8 cellular contexts compared by ENCODE assay signal in genomic region chr1:21325731-21326387, GRCh38. TPM values are rescaled to one million over a fixed set of nuclear protein-coding genes. Genes with fewer than 3 reads are reported as not detected.
DNase-seq lines count a peak whose midpoint lies in the region; ATAC-seq, FAIRE-seq and TF ChIP-seq lines count a peak whose summit lies in the region.

No MANE protein-coding gene starts in this region.

- POLR2A ChIA-PET in CD8-positive, alpha-beta memory T cell (lab: Charles Lee): interaction anchor here (1.5 to 3.7 kb wide), 5 partner anchors 8 to 33 kb away, joined by 4 to 14 read pairs (median 8); no protein-coding TSS in a partner anchor
- POLR2A ChIA-PET in activated B cell treated with CpG ODN at 0.5 μM for 24 hours (lab: Charles Lee): interaction anchor here (0.5 to 7.1 kb wide), 12 partner anchors 10 to 72 kb away, joined by 3 to 313 read pairs (median 6); partner anchors contain the start of gene ECE1

- H3K4me1 Mint-ChIP-seq in CD8-positive, alpha-beta memory T cell: peaks cover 54 to 81% (median 78%) of the 10 kb centered on the region in 3 donors
- peaks cover 87% of the 10 kb centered on the region for H3K4me1 Mint-ChIP-seq in activated B cell treated with CpG ODN at 0.5 μM for 24 hours

- H3K4me3 ChIP-seq in CD8-positive, alpha-beta memory T cell (ENCODE audit: low read length): peak overlapping the region; percentile 16

- H3K9me3 ChIP-seq in CD8-positive, alpha-beta memory T cell (ENCODE audit: low read length): no peaks in the 10 kb centered on the region

- intact Hi-C loops in activated B cell treated with CpG ODN at 0.5 μM for 24 hours (cut with micrococcal nuclease): loop anchor here (1.0 kb wide), 3 partner anchors 8 to 32 kb away; no protein-coding TSS in a partner anchor
- intact Hi-C loops in head of caudate nucleus (cut with DNase I): no loop called here

- no peak for TF ChIP-seq CTCF in activated B cell treated with CpG ODN at 0.5 μM for 24 hours (IDR thresholded peaks at IDR 0.05)

- no peak overlapping the region for H3K27ac ChIP-seq in CD8-positive, alpha-beta memory T cell (ENCODE audit: low read depth, low read length)

- H3K27ac Mint-ChIP-seq in CD8-positive, alpha-beta memory T cell: peak overlapping the region; percentile 82 to 95 (median 91)
- peak overlapping the region; percentile 90 for H3K27ac Mint-ChIP-seq in activated B cell treated with CpG ODN at 0.5 μM for 24 hours

- CTCF ChIA-PET in CD8-positive, alpha-beta memory T cell (lab: Charles Lee): interaction anchor here (0.9 to 3.1 kb wide), 5 partner anchors 8 to 71 kb away, joined by 3 to 20 read pairs (median 15); partner anchors contain the start of gene ECE1
- CTCF ChIA-PET in activated B cell treated with CpG ODN at 0.5 μM for 24 hours (lab: Charles Lee): interaction anchor here (0.6 to 4.2 kb wide), 9 partner anchors 9 to 55 kb away, joined by 3 to 22 read pairs (median 5); partner anchors contain the start of gene ECE1

- ATAC-seq in activated B cell treated with CpG ODN at 0.5 μM for 24 hours (ENCODE audit: low read depth): no peak
- ATAC-seq in esophagus mucosa: no peak

- no peaks in the 10 kb centered on the region for H3K27me3 ChIP-seq in CD8-positive, alpha-beta memory T cell (ENCODE audit: insufficient read depth, low read length, poor library complexity, severe bottlenecking)

- no peaks in the 10 kb centered on the region for H3K36me3 ChIP-seq in CD8-positive, alpha-beta memory T cell (ENCODE audit: insufficient read depth, low read length)

- no peaks in the 10 kb centered on the region for H3K27me3 Mint-ChIP-seq in CD8-positive, alpha-beta memory T cell
- no peaks in the 10 kb centered on the region for H3K27me3 Mint-ChIP-seq in activated B cell treated with CpG ODN at 0.5 μM for 24 hours

- no peak for DNase-seq in CD8-positive, alpha-beta memory T cell
- DNase-seq in activated B cell treated with CpG ODN at 0.5 μM for 24 hours (no peak), head of caudate nucleus (peak in 38 of 42 donors; percentile 48 to 90 (median 72)), putamen (ENCODE audit: low spot score) (peak; percentile 73), middle frontal gyrus (ENCODE audit: extremely low spot score, low spot score) (no peak), iPS-NIHi7 (ENCODE audit: extremely low spot score) (no peak), GM19239 (ENCODE audit: insufficient read length, low spot score) (no peak)

- H3K9me3 Mint-ChIP-seq in CD8-positive, alpha-beta memory T cell: no peaks in the 10 kb centered on the region
- no peaks in the 10 kb centered on the region for H3K9me3 Mint-ChIP-seq in activated B cell treated with CpG ODN at 0.5 μM for 24 hours

- H3K4me3 Mint-ChIP-seq in CD8-positive, alpha-beta memory T cell: peak overlapping the region in 6 of 7 donors; percentile 38 to 82 (median 76)
- H3K4me3 Mint-ChIP-seq in activated B cell treated with CpG ODN at 0.5 μM for 24 hours: peak overlapping the region; percentile 72

- peaks cover 74% of the 10 kb centered on the region for H3K4me1 ChIP-seq in CD8-positive, alpha-beta memory T cell (ENCODE audit: insufficient read depth, low read length)

- no peak for FAIRE-seq in GM19239 (lab: Jason Lieb, UNC)

- peaks cover 0 to 9% (median 0%) of the 10 kb centered on the region in 3 donors for H3K36me3 Mint-ChIP-seq in CD8-positive, alpha-beta memory T cell
- peaks cover 36% of the 10 kb centered on the region for H3K36me3 Mint-ChIP-seq in activated B cell treated with CpG ODN at 0.5 μM for 24 hours (ENCODE audit: low read depth)

RNA-seq across cellular contexts. Expression of gene ECE1, which starts 35.6 kb away (rescaled TPM):
- 10 to 100 TPM; 78.2 to 88.4 TPM for total RNA-seq in CD8-positive, alpha-beta memory T cell
- 41.5 TPM for polyA plus RNA-seq in CD8-positive, alpha-beta memory T cell
- 208 and 209 TPM in 2 replicates for total RNA-seq in activated B cell treated with CpG ODN at 0.5 μM for 24 hours
- 18.2 TPM for total RNA-seq in esophagus mucosa

Comparison
In these comparisons a context has a peak if more than half of its experiments do, and no peak if none do; other contexts are left out.
1. DNase-seq: peak in head of caudate nucleus (38 of 42) and putamen (single experiment); none in CD8-positive, alpha-beta memory T cell (0 of 5), activated B cell treated with CpG ODN at 0.5 μM for 24 hours (single experiment), middle frontal gyrus (single experiment), iPS-NIHi7 (single experiment) and GM19239 (single experiment).